Comparison of ENCODE assay signal across 2 cellular contexts in genomic region chr11:67985302-67985701, GRCh38. TPM values are rescaled to one million over a fixed set of nuclear protein-coding genes. Genes with fewer than 3 reads are reported as not detected.
"Had no signal": no experiment of that assay in that cellular context is flagged by ENCODE, and none has a peak within 500 bp of the region (broad histone marks: within the 10 kb centered on the region; RNA-seq: fewer than 3 reads in every experiment).

No MANE protein-coding gene starts in this region.

RNA-seq across cellular contexts. Expression of gene ALDH3B1, which starts 24.8 kb away (rescaled TPM):
- total RNA-seq: progenitor cell of endocrine pancreas had no signal
- polyA plus RNA-seq: neural cell had no signal
